Comparison of ENCODE assay signal across 16 cellular contexts in the genomic region with DNA sequence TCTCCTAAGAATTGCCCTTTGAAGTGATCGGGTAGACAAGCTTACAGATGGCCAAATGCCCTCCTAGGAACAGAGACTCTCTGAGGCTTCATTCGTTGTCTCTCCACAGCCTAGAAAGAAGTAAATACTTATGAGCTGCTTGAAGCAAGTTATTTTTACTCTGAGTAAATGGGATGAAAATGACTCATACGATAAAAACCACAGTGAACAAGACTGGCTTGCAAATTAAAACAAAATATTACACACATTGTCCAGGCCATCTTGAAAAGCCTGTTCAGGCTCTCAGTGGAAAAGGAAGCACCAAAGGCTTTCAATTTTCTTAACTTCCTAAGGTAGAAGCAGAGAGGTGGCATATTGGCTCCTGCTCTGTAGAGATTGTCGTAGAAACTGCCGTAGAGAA.
"Had no signal": no experiment of that assay in that cellular context is flagged by ENCODE, and none has a peak within 500 bp of the region (broad histone marks: within the 10 kb centered on the region; RNA-seq: fewer than 3 reads in every experiment).

No MANE protein-coding gene starts in this region.

- H3K4me3 ChIP-seq: coronary artery, sigmoid colon, thyroid gland, uterus had no signal

- H3K4me1 ChIP-seq: sigmoid colon, thyroid gland, uterus had no signal

- H3K27me3 ChIP-seq: sigmoid colon, thyroid gland, uterus had no signal

- H3K27ac ChIP-seq: coronary artery, epithelial cell of prostate, sigmoid colon, thyroid gland, uterus had no signal

- ATAC-seq: activated T-cell treated with anti-CD3 and anti-CD28 coated beads, Interleukin-2, amount 50 U/mL, for 4 hours; left lobe of liver had no signal

- H3K36me3 ChIP-seq: sigmoid colon, thyroid gland, uterus had no signal

- H3K9me3 ChIP-seq: sigmoid colon, thyroid gland, uterus had no signal

- DNase-seq: activated CD4-positive, alpha-beta T cell treated with anti-CD3 and anti-CD28 coated beads, Interleukin-2, amount 50 U/mL, for 48 hours; activated CD4-positive, CD25-positive, alpha-beta regulatory T cell treated with anti-CD3 and anti-CD28 coated beads, Interleukin-2, amount 50 U/mL, for 72 hours; activated effector memory CD4-positive, alpha-beta T cell treated with anti-CD3 and anti-CD28 coated beads, Interleukin-2, amount 50 U/mL, for 16 hours; activated T-cell treated with anti-CD3 and anti-CD28 coated beads, Interleukin-2, amount 50 U/mL, for 4 hours; amygdala; caudate nucleus; effector CD8-positive, alpha-beta T cell; immature natural killer cell; sigmoid colon; stimulated activated CD4-positive, alpha-beta T cell treated with anti-CD3 and anti-CD28 coated beads, Interleukin-4, amount 100 ng/mL, for 24 hours; T-helper 2 cell; thyroid gland; uterus had no signal
